ENCODE assay signal across 16 cellular contexts in genomic region chr18:62101236-62101635, GRCh38.
DNase-seq lines count a peak whose midpoint lies in the region; TF ChIP-seq lines count a peak whose summit lies in the region.
"Had no signal": no experiment of that assay in that cellular context is flagged by ENCODE, and none has a peak within 500 bp of the region (broad histone marks: within the 10 kb centered on the region; RNA-seq: fewer than 3 reads in every experiment).

No MANE protein-coding gene starts in this region.

- peak; percentile 7 for DNase-seq in GM04503 (ENCODE audit: low read depth)
- peak; percentile 32 for DNase-seq in astrocyte of the spinal cord (ENCODE audit: low read depth, low spot score)
- DNase-seq in fibroblast of the aortic adventitia (ENCODE audit: low read depth) = peak; percentile 87
- DNase-seq in superior temporal gyrus (ENCODE audit: extremely low spot score) = peak; percentile 17
- no peak for DNase-seq in activated CD8-positive, alpha-beta memory T cell treated with anti-CD3 and anti-CD28 coated beads for 24 hours
- DNase-seq in NK-92 (lab: John Stamatoyannopoulos, UW; ENCODE audit: unreplicated experiment) = no peak
- DNase-seq in effector CD8-positive, alpha-beta T cell (lab: John Stamatoyannopoulos, UW) = no peak
- DNase-seq: GOT3, NCI-H1436 treated with DMSO at 0.1 percent for 48 hours, NCI-H2081 treated with DMSO at 0.1 percent for 48 hours, NCI-H2227 treated with DMSO at 0.1 percent for 48 hours, NCI-H69, PC-3 had no signal

- TF ChIP-seq CTCF in astrocyte of the spinal cord (IDR thresholded peaks at IDR 0.05; ENCODE audit: low read depth, low read length) = no peak
- no peak for TF ChIP-seq CTCF in fibroblast of the aortic adventitia (IDR thresholded peaks at IDR 0.05; ENCODE audit: insufficient read depth, low read length)

- in situ Hi-C loops in astrocyte of the spinal cord (cut with HindIII; ENCODE audit: low sequenced_read_pairs) = no loop called here

- H3K4me3 ChIP-seq in astrocyte of the spinal cord (ENCODE audit: low read depth, low read length) (no peak overlapping the region), fibroblast of the aortic adventitia (ENCODE audit: low read depth, low read length) (no peak overlapping the region)
- H3K4me3 ChIP-seq: GM12878, K562, SJSA1 had no signal

Comparison
In these comparisons a context has a peak if more than half of its experiments do, and no peak if none do; other contexts are left out.
1. DNase-seq: peak in GM04503 (single experiment), astrocyte of the spinal cord (single experiment), fibroblast of the aortic adventitia (single experiment) and superior temporal gyrus (single experiment); none in activated CD8-positive, alpha-beta memory T cell treated with anti-CD3 and anti-CD28 coated beads for 24 hours (single experiment), NK-92 (single experiment) and effector CD8-positive, alpha-beta T cell (single experiment).